ENCODE assay signal across 32 cellular contexts in the genomic region with DNA sequence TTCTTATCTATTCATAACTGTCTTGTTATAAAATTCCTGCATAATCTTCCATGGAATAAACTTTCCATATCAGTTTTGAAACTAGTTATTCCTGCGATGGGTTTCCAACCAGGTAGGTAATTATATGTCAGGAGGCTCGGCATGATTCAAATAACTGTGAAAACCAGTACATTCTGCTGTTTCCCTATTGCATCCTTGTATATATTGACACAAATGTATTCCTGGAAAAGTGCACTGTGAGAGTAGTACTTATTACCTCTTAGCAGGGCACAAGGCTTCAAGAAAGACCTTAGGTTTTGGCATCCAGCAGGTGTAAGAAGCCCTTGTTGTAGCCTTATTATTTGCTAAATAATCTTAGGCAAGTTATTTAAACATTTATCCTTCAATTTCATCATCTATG.
"Had no signal": no experiment of that assay in that cellular context is flagged by ENCODE, and none has a peak within 500 bp of the region (broad histone marks: within the 10 kb centered on the region; RNA-seq: fewer than 3 reads in every experiment).

No MANE protein-coding gene starts in this region.

- ATAC-seq: activated naive CD4-positive, alpha-beta T cell treated with anti-CD3 and anti-CD28 coated beads, Interleukin-2, amount 50 U/mL, for 72 hours; activated naive CD8-positive, alpha-beta T cell treated with anti-CD3 and anti-CD28 coated beads, Interleukin-2, amount 50 U/mL, for 24 hours; activated T-cell treated with anti-CD3 and anti-CD28 coated beads, Interleukin-2, amount 50 U/mL, for 4 hours; activated T-cell treated with anti-CD3 and anti-CD28 coated beads, Interleukin-2, amount 50 U/mL, for 72 hours; activated T-helper 17 cell treated with anti-CD3 and anti-CD28 coated beads, Interleukin-2, amount 50 U/mL, for 72 hours; body of pancreas had no signal

- H3K36me3 ChIP-seq: adrenal gland, ascending aorta, brain microvascular endothelial cell, breast epithelium, cardiac muscle cell had no signal

- H3K4me3 ChIP-seq: adrenal gland, ascending aorta, body of pancreas, breast epithelium, cardiac muscle cell had no signal

- H3K4me1 ChIP-seq: adrenal gland, ascending aorta, body of pancreas, breast epithelium had no signal

- H3K27ac ChIP-seq: adrenal gland, ascending aorta, body of pancreas, brain microvascular endothelial cell, breast epithelium, cardiac muscle cell had no signal

- DNase-seq: activated effector memory CD4-positive, alpha-beta T cell treated with anti-CD3 and anti-CD28 coated beads, Interleukin-2, amount 50 U/mL, for 16 hours; activated effector memory CD4-positive, alpha-beta T cell treated with Interleukin-2 at 50 U/mL for 16 hours; activated gamma-delta T cell; activated gamma-delta T cell treated with Interleukin-2 at 50 U/mL for 16 hours; activated naive CD4-positive, alpha-beta T cell; activated naive CD4-positive, alpha-beta T cell treated with anti-CD3 and anti-CD28 coated beads for 36 hours; activated naive CD4-positive, alpha-beta T cell treated with anti-CD3 and anti-CD28 coated beads, Interleukin-2, amount 10 ng/mL, durations not matched to agents 7 days and 5 days; activated naive CD4-positive, alpha-beta T cell treated with anti-CD3 and anti-CD28 coated beads, Interleukin-2, amount 50 U/mL, for 16 hours; activated naive CD4-positive, alpha-beta T cell treated with Interleukin-2 at 50 U/mL for 16 hours; activated naive CD8-positive, alpha-beta T cell treated with anti-CD3 and anti-CD28 coated beads for 36 hours; activated naive CD8-positive, alpha-beta T cell treated with anti-CD3 and anti-CD28 coated beads, Interleukin-2, amount 10 ng/mL, durations not matched to agents 7 days and 5 days; activated naive CD8-positive, alpha-beta T cell treated with anti-CD3 and anti-CD28 coated beads, Interleukin-2, amount 50 U/mL, for 24 hours; activated T-cell treated with anti-CD3 and anti-CD28 coated beads, Interleukin-2, amount 50 U/mL, for 1 hour; activated T-cell treated with anti-CD3 and anti-CD28 coated beads, Interleukin-2, amount 50 U/mL, for 24 hours; activated T-cell treated with anti-CD3 and anti-CD28 coated beads, Interleukin-2, amount 50 U/mL, for 4 hours; activated T-cell treated with anti-CD3 and anti-CD28 coated beads, Interleukin-2, amount 50 U/mL, for 48 hours; activated T-cell treated with anti-CD3 and anti-CD28 coated beads, Interleukin-2, amount 50 U/mL, for 72 hours; adrenal gland; amniotic stem cell; amygdala; anterior cingulate cortex; aorta; body of pancreas; brain microvascular endothelial cell; caudate nucleus; central memory CD4-positive, alpha-beta T cell; cerebellar nuclear complex had no signal

- H3K27me3 ChIP-seq: adrenal gland, ascending aorta, body of pancreas, brain microvascular endothelial cell, breast epithelium, cardiac muscle cell had no signal

- H3K9me3 ChIP-seq: adrenal gland, ascending aorta, body of pancreas, breast epithelium had no signal
